ENCODE assay signal across 8 cellular contexts in genomic region chrX:151393514-151393913, GRCh38. TPM values are rescaled to one million over a fixed set of nuclear protein-coding genes. Genes with fewer than 3 reads are reported as not detected.
DNase-seq lines count a peak whose midpoint lies in the region; ATAC-seq, FAIRE-seq and TF ChIP-seq lines count a peak whose summit lies in the region.

No MANE protein-coding gene starts in this region.

- CTCF ChIA-PET in K562 (lab: Yijun Ruan, JAX; ENCODE audit: low intra/inter-chr PET ratio) = no interaction called here

- H3K4me3 ChIP-seq in BLaER1 = no peak overlapping the region
- H3K4me3 ChIP-seq in H7 (ENCODE audit: insufficient read depth, low read depth, low read length) = no peak overlapping the region
- no peak overlapping the region for H3K4me3 ChIP-seq in K562

- in situ Hi-C loops in K562 (cut with MboI) = no loop called here

- BruUV-seq in K562 (replicated peaks; lab: Mats Ljungman, UMichigan) = no TSS peak

- H3K27me3 ChIP-seq in BLaER1 (peaks cover 22% of the 10 kb centered on the region; the same call in 1 of the 2 replicates), H7 (ENCODE audit: control insufficient read depth, insufficient read depth, low read length) (no peaks in the 10 kb centered on the region), K562 (ENCODE audit: control insufficient read depth in 2 of 2, insufficient read depth in 2 of 2, low read length in 2 of 2) (no peaks in the 10 kb centered on the region)

- FAIRE-seq in K562 (lab: Jason Lieb, UNC) (no peak), RCC 7860 (lab: Jason Lieb, UNC) (no peak)

- POLR2A ChIA-PET in K562 (lab: Yijun Ruan, JAX) = no interaction called here

- no peak for TF ChIP-seq CTCF in K562 (IDR thresholded peaks at IDR 0.05 in 2 of 3, conservative IDR thresholded peaks at IDR 0.05 in 1 of 3; ENCODE audit: insufficient read depth in 2 of 3, low read depth in 1 of 3, low read length in 3 of 3)

- TF ChIP-seq RAD21 in K562 (CRISPR knock-in tag; conservative IDR thresholded peaks at IDR 0.05 in 1 of 2, IDR thresholded peaks at IDR 0.05 in 1 of 2) = no peak

- peak overlapping the region; percentile 25 for H2AFZ ChIP-seq in K562 (ENCODE audit: low read depth, low read length)

- H3K9ac ChIP-seq in BLaER1 = no peak overlapping the region
- H3K9ac ChIP-seq in K562 (ENCODE audit: insufficient read depth in 1 of 2, low read depth in 2 of 2, low read length in 2 of 2) = no peak overlapping the region

- H3K79me2 ChIP-seq in K562 (ENCODE audit: control insufficient read depth, insufficient read depth, low read length) = peaks cover 21% of the 10 kb centered on the region

- TF ChIP-seq EP300 in K562 (IDR thresholded peaks at IDR 0.05; ENCODE audit: low read length) = no peak

- intact Hi-C loops in K562 (cut with micrococcal nuclease) = no loop called here

- H3K4me1 ChIP-seq in BLaER1 (peaks cover 19% of the 10 kb centered on the region), K562 (replicated peaks in 1 of 2; ENCODE audit: control insufficient read depth in 2 of 2, insufficient read depth in 2 of 2, low read length in 2 of 2) (peaks cover 8 to 13% of the 10 kb centered on the region in 2 experiments; a peak in 4 of 5 replicates)

- ATAC-seq in K562 (no peak), GM19463 (IDR thresholded peaks at IDR 0.05; ENCODE audit: unreplicated experiment) (no peak), esophagus mucosa (no peak)

- H3K9me1 ChIP-seq in K562 (ENCODE audit: control insufficient read depth, insufficient read depth, low read length) = no peaks in the 10 kb centered on the region

- H3K36me3 ChIP-seq in BLaER1 (no peaks in the 10 kb centered on the region), H7 (replicated peaks; ENCODE audit: control insufficient read depth, insufficient read depth, low read length) (no peaks in the 10 kb centered on the region), K562 (ENCODE audit: control insufficient read depth, insufficient read depth, low read length) (peaks cover under 1% of the 10 kb centered on the region; the same call in 1 of the 3 replicates)

- peak; percentile 56 for DNase-seq in H7
- DNase-seq in OCI-M1 (lab: John Stamatoyannopoulos, UW) = peak; percentile 9
- peak in 1 of 4 experiments; percentile 24 for DNase-seq in K562 (ENCODE audit: extremely low read depth in 1 of 4, low spot score in 3 of 4)
- no peak for DNase-seq in amniotic stem cell (lab: John Stamatoyannopoulos, UW)
- no peak for DNase-seq in RCC 7860 (ENCODE audit: low spot score)

- peak overlapping the region; percentile 37; the same call in 1 of the 2 replicates for H3K4me2 ChIP-seq in BLaER1
- no peak overlapping the region for H3K4me2 ChIP-seq in K562 (ENCODE audit: insufficient read depth, low read length)

- 60% methylated on average over 1 of the region's 1 CpG for WGBS in K562 (ENCODE audit: insufficient coverage, low coverage, missing lambda C conversion rate)

- TF ChIP-seq POLR2A in K562 (conservative IDR thresholded peaks at IDR 0.05) = no peak

- H3K9me3 ChIP-seq in BLaER1 (no peaks in the 10 kb centered on the region), K562 (replicated peaks; ENCODE audit: control insufficient read depth, insufficient read depth, low read depth, low read length) (no peaks in the 10 kb centered on the region)

- H3K27ac ChIP-seq in BLaER1 = no peak overlapping the region
- no peak overlapping the region for H3K27ac ChIP-seq in K562 (ENCODE audit: extremely low read depth, low read depth, low read length)

- H4K20me1 ChIP-seq in BLaER1 = peaks cover under 1% of the 10 kb centered on the region; the same call in 1 of the 2 replicates
- peaks cover 6% of the 10 kb centered on the region; the same call in 1 of the 2 replicates for H4K20me1 ChIP-seq in K562 (replicated peaks; ENCODE audit: control insufficient read depth, insufficient read depth, low read length)

TF ChIP-seq in K562, 482 proteins besides CTCF, POLR2A, EP300 and RAD21:
- TF ChIP-seq NKRF (IDR thresholded peaks at IDR 0.05; ENCODE audit: borderline replicate concordance) (no peak), RFX1 (IDR thresholded peaks at IDR 0.05) (peak; percentile 74), ZBTB9 (CRISPR knock-in tag; IDR thresholded peaks at IDR 0.05) (no peak), AFF1 (IDR thresholded peaks at IDR 0.05; ENCODE audit: low read depth in 1 of 2, partially characterized antibody in 2 of 2) (no peak)

RNA-seq across cellular contexts. Expression of gene VMA21, which starts 3.5 kb away (rescaled TPM):
- total RNA-seq in H7 (2014; rRNA removed; shearing (Covaris generic)) = 67.0 and 68.1 TPM in 2 replicates
- 10.1 and 26.8 TPM in 2 replicates for total RNA-seq in K562 (2011; cell fraction: chromatin; rRNA removed; ENCODE audit: low replicate concordance)
- 10.8 and 13.7 TPM in 2 replicates for total RNA-seq in K562 (2011; cell fraction: nucleolus; rRNA removed)
- total RNA-seq in K562 (2011; cell fraction: nucleoplasm; rRNA removed) = 31.3 and 64.0 TPM in 2 replicates
- total RNA-seq in K562 (2014; rRNA removed) (47.5 and 53.5 TPM in 2 replicates), K562 (2014; rRNA removed; fragmentation: Illumina TruSeq; extraction: Trizol) (101 and 109 TPM in 2 replicates), K562 (2015; rRNA removed; fragmentation: Illumina TruSeq; extraction: Trizol) (87.1 and 96.7 TPM in 2 replicates), K562 (2021) (64.8 and 66.1 TPM in 2 replicates), esophagus mucosa (25.5 TPM)
- polyA plus RNA-seq in K562 (2011; rRNA removed) (47.3 and 47.6 TPM in 2 replicates), K562 (2014; fragmentation: Illumina TruSeq; extraction: Trizol) (25.5 and 32.5 TPM in 2 replicates), K562 (2014; fragmentation: Nextera tagmentation; extraction: Ambion mirVana) (10 to 100 TPM; 17.5 to 27.8 TPM), K562 (2014; rRNA removed) (35.1 and 45.2 TPM in 2 replicates)
- polyA plus RNA-seq in K562 (2011; cell fraction: cytosol; rRNA removed) = 18.9 and 29.1 TPM in 2 replicates
- polyA plus RNA-seq in K562 (2011; cell fraction: nucleus; rRNA removed) = 8.0 and 11.8 TPM in 2 replicates
- 16.2 and 17.2 TPM in 2 replicates for polyA plus RNA-seq in K562 (2012)
- polyA minus RNA-seq in K562 (2011; rRNA and poly(A)+ RNA removed) = 64.2 and 75.1 TPM in 2 replicates
- polyA minus RNA-seq in K562 (2011; cell fraction: cytosol; rRNA and poly(A)+ RNA removed) = 43.0 and 50.1 TPM in 2 replicates
- polyA minus RNA-seq in K562 (2011; cell fraction: nucleus; rRNA and poly(A)+ RNA removed) = 5.8 and 9.7 TPM in 2 replicates

Comparison
In these comparisons a context has a peak if more than half of its experiments do, and no peak if none do; other contexts are left out.
1. DNase-seq: peak in H7 (single experiment) and OCI-M1 (single experiment); none in amniotic stem cell (single experiment) and RCC 7860 (single experiment).